ENCODE assay signal across 1 cellular context in the genomic region with DNA sequence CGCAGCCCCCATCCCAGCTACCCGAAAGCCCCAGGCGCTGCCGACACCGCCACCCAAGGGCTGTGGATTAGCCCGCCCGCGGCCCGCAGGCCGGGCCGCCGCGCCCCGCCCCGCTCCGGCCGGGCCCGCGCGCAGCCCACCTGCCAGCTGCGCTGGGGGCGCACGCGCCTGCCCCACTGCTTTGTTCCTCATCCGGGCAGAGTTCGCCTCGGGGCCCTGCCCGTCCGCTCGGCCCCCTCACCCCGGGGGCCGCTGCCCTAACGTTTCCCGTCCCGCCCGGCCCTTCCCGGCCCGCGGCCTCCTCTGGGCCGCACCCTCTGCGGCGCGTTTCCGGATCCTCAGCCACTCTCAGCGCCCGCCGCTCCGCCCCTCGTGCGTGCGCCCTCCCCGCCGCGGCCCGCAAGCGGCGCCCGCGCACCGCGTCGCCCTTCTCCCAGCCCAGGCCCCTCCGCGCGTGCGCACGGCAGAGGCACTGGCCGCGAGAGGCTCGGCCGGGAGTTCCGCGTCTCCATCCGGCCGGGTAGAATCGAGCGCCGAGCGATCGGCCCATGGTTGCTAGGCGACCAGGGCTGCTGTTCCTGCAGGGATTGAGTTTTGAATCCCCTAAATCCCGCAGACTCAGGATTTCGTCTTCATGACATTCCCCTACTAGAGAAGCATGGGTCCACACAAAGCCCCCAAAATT.
TF ChIP-seq lines count a peak whose summit lies in the region.

A gene with protein sequence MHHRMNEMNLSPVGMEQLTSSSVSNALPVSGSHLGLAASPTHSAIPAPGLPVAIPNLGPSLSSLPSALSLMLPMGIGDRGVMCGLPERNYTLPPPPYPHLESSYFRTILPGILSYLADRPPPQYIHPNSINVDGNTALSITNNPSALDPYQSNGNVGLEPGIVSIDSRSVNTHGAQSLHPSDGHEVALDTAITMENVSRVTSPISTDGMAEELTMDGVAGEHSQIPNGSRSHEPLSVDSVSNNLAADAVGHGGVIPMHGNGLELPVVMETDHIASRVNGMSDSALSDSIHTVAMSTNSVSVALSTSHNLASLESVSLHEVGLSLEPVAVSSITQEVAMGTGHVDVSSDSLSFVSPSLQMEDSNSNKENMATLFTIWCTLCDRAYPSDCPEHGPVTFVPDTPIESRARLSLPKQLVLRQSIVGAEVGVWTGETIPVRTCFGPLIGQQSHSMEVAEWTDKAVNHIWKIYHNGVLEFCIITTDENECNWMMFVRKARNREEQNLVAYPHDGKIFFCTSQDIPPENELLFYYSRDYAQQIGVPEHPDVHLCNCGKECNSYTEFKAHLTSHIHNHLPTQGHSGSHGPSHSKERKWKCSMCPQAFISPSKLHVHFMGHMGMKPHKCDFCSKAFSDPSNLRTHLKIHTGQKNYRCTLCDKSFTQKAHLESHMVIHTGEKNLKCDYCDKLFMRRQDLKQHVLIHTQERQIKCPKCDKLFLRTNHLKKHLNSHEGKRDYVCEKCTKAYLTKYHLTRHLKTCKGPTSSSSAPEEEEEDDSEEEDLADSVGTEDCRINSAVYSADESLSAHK (minus strand): TSS at position 321 of the 685 bp plus-strand sequence. CDS start 622 bp downstream, outside the sequence.

TF ChIP-seq in H1, 55 proteins besides CTCF, POLR2A, EP300 and RAD21:
- TF ChIP-seq SIN3A (conservative IDR thresholded peaks at IDR 0.05 in 1 of 2, IDR thresholded peaks at IDR 0.05 in 1 of 2; ENCODE audit: low read depth in 1 of 2, low read length in 2 of 2) (peak in 1 of 2 experiments; percentile 89; a peak in 2 of 4 replicates), RBBP5 (IDR thresholded peaks at IDR 0.05; ENCODE audit: borderline replicate concordance, low read depth, low read length) (peak; percentile 89), NRF1 (IDR thresholded peaks at IDR 0.05; ENCODE audit: low read depth, low read length) (peak; percentile 85), KDM1A (IDR thresholded peaks at IDR 0.05; ENCODE audit: borderline replicate concordance, low read length) (no peak), NANOG (IDR thresholded peaks at IDR 0.05; ENCODE audit: insufficient read depth, low read depth, low read length, poor library complexity, severe bottlenecking) (peak; percentile 21), ASH2L (IDR thresholded peaks at IDR 0.05; ENCODE audit: low read length) (peak; percentile 57), YY1 (IDR thresholded peaks at IDR 0.05; ENCODE audit: low read depth, low read length) (peak; percentile 48; the same call in 1 of the 2 replicates), SIX5 (IDR thresholded peaks at IDR 0.05; ENCODE audit: low read depth, low read length) (no peak), RXRA (IDR thresholded peaks at IDR 0.05; ENCODE audit: insufficient read depth, low read depth, low read length) (no peak), TAF1 (IDR thresholded peaks at IDR 0.05; ENCODE audit: low read depth, low read length) (peak; percentile 64), KDM4A (IDR thresholded peaks at IDR 0.05; ENCODE audit: low read depth, low read length, severe bottlenecking) (peak; percentile 81), TBP (IDR thresholded peaks at IDR 0.05; ENCODE audit: low read depth, low read length) (peak; percentile 39; the same call in 1 of the 2 replicates), SRF (IDR thresholded peaks at IDR 0.05; ENCODE audit: low read depth, low read length) (peak; percentile 92), TAF7 (optimal IDR thresholded peaks at IDR 0.05; ENCODE audit: borderline replicate concordance, low read depth, low read length) (peak; percentile 32), GTF2F1 (IDR thresholded peaks at IDR 0.05; ENCODE audit: borderline replicate concordance, low read depth, low read length) (no peak), MAX (IDR thresholded peaks at IDR 0.05) (peak; percentile 7; the same call in 1 of the 2 replicates), CREB1 (IDR thresholded peaks at IDR 0.05) (peak; percentile 88), BRCA1 (IDR thresholded peaks at IDR 0.05; ENCODE audit: low read depth, low read length) (peak; percentile 64), HDAC2 (IDR thresholded peaks at IDR 0.05; ENCODE audit: borderline replicate concordance in 1 of 2, low read depth in 2 of 2, low read length in 2 of 2) (0 out of 4 replicates have a peak, but pooled peaks of 1 of the 2 experiments have one; percentile 47), BACH1 (IDR thresholded peaks at IDR 0.05; ENCODE audit: low read length) (peak; percentile 66; the same call in 1 of the 2 replicates), CHD2 (IDR thresholded peaks at IDR 0.05; ENCODE audit: low read length) (peak; percentile 67; the same call in 1 of the 2 replicates), PHF8 (conservative IDR thresholded peaks at IDR 0.05; ENCODE audit: low read depth, low read length) (peak; percentile 89), SP2 (IDR thresholded peaks at IDR 0.05; ENCODE audit: low read length) (no peak)
- TF ChIP-seq, protein P1, sequence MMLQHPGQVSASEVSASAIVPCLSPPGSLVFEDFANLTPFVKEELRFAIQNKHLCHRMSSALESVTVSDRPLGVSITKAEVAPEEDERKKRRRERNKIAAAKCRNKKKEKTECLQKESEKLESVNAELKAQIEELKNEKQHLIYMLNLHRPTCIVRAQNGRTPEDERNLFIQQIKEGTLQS (IDR thresholded peaks at IDR 0.05; ENCODE audit: insufficient read depth, low read depth, low read length) = peak; percentile 59; the same call in 1 of the 2 replicates
